In the genomic region with DNA sequence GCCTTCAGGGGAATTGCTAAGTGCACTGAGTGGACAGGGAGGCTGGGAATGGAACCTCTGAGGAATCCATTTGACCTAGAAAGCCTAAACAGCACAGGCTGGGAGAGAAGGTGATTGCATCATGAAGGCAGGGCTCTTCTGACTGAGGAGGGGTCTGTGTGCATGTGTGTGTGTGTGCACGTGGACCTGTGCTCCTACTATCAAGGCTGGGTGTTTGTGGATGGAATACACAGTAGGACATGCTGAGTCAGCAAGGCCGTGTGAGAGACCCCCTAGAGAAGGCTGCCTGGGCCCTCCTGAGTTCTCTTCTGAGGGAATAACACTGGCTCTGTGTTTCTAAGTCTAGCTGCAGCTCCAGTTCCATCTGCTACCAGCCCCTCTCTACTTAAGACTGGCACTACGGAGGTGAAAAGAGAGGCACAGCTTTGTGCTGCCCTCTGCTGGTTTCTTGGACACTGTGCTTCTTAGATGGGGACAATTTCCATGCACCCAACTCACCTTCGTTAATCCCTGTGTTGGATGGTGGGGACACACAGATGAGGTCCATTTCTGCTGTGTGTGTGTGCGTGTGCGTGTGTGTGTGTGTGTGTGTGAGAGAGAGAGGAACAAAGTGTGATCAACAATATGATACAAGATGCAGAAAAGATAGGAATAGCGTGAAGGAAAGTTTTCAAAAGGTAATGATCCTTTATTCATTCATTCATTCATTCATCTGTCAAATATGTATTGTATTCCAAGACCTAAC, we compare ENCODE assay signal across 1 cellular context.
TF ChIP-seq lines count a peak whose summit lies in the region.

No MANE protein-coding gene starts in this region.

TF ChIP-seq in K562, 482 proteins besides CTCF, POLR2A, EP300 and RAD21 (continued from another document):
- TF ChIP-seq, protein P1, sequence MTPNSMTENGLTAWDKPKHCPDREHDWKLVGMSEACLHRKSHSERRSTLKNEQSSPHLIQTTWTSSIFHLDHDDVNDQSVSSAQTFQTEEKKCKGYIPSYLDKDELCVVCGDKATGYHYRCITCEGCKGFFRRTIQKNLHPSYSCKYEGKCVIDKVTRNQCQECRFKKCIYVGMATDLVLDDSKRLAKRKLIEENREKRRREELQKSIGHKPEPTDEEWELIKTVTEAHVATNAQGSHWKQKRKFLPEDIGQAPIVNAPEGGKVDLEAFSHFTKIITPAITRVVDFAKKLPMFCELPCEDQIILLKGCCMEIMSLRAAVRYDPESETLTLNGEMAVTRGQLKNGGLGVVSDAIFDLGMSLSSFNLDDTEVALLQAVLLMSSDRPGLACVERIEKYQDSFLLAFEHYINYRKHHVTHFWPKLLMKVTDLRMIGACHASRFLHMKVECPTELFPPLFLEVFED (CRISPR knock-in tag; conservative IDR thresholded peaks at IDR 0.05): 0 out of 2 replicates have a peak, but pooled peaks have one; percentile 26
- TF ChIP-seq ZNF24 (IDR thresholded peaks at IDR 0.05): peak; percentile 91
- TF ChIP-seq ELF2 (CRISPR knock-in tag; IDR thresholded peaks at IDR 0.05): no peak
